ENCODE assay signal across 34 cellular contexts in genomic region chr4:108556166-108556565, GRCh38.
"Had no signal": no experiment of that assay in that cellular context is flagged by ENCODE, and none has a peak within 500 bp of the region (broad histone marks: within the 10 kb centered on the region; RNA-seq: fewer than 3 reads in every experiment).

No MANE protein-coding gene starts in this region.

- H3K4me3 ChIP-seq: adrenal gland, body of pancreas, breast epithelium, PC-9 had no signal

- DNase-seq: activated B cell treated with CpG ODN at 0.5 μM for 24 hours; activated CD4-positive, alpha-beta memory T cell treated with anti-CD3 and anti-CD28 coated beads for 36 hours; activated CD4-positive, alpha-beta T cell treated with anti-CD3 and anti-CD28 coated beads for 4 hours; activated CD4-positive, alpha-beta T cell treated with anti-CD3 and anti-CD28 coated beads, Interleukin-2, amount 50 U/mL, for 1 hour; activated CD4-positive, CD25-positive, alpha-beta regulatory T cell treated with anti-CD3 and anti-CD28 coated beads, Interleukin-2, amount 50 U/mL, for 72 hours; activated CD8-positive, alpha-beta memory T cell treated with anti-CD3 and anti-CD28 coated beads, Interleukin-2, amount 50 U/mL, for 4 hours; activated gamma-delta T cell treated with Interleukin-2 at 50 U/mL for 16 hours; activated naive CD4-positive, alpha-beta T cell treated with anti-CD3 and anti-CD28 coated beads for 36 hours; activated T-cell treated with anti-CD3 and anti-CD28 coated beads for 4 hours; activated T-cell treated with anti-CD3 and anti-CD28 coated beads, Interleukin-2, amount 50 U/mL, for 4 hours; adrenal gland; body of pancreas; NCI-H1092 treated with DMSO at 0.1 percent for 48 hours; NCI-H1417; NCI-H146; NCI-H187; NCI-H2029 treated with DMSO at 0.1 percent for 48 hours; NCI-H2107; NCI-H2171; NCI-H226; NCI-H446 treated with DMSO at 0.1 percent for 48 hours; PC-9; SIG-M5; SW 1271; T-helper 1 cell; T-helper 2 cell; T-helper 9 cell had no signal

- H3K9ac ChIP-seq: KMS-11 had no signal

- H3K27me3 Mint-ChIP-seq: activated B cell treated with CpG ODN at 0.5 μM for 24 hours; activated CD4-positive, alpha-beta memory T cell treated with anti-CD3 and anti-CD28 coated beads for 36 hours had no signal

- H3K27ac Mint-ChIP-seq: activated B cell treated with CpG ODN at 0.5 μM for 24 hours; activated CD4-positive, alpha-beta memory T cell treated with anti-CD3 and anti-CD28 coated beads for 36 hours; activated naive CD4-positive, alpha-beta T cell treated with anti-CD3 and anti-CD28 coated beads for 36 hours; activated naive CD4-positive, alpha-beta T cell treated with anti-CD3 and anti-CD28 coated beads, Interleukin-2, amount 50 U/mL, for 72 hours; activated T-helper 1 cell treated with anti-CD3 and anti-CD28 coated beads, Interleukin-12 subunit alpha, Interleukin-12 subunit beta, Interleukin-2, Interleukin-4 antibody, amounts not matched to agents 30 ng/mL and 10 ng/mL and 1 ng/mL, durations not matched to agents 14 hours and 24 hours and 36 hours had no signal

- H3K27me3 ChIP-seq: adrenal gland, body of pancreas, breast epithelium had no signal

- H3K27ac ChIP-seq: adrenal gland, body of pancreas, breast epithelium, KMS-11, PC-9, RWPE1, VCaP had no signal

- H3K9me3 Mint-ChIP-seq: activated B cell treated with CpG ODN at 0.5 μM for 24 hours; activated CD4-positive, alpha-beta memory T cell treated with anti-CD3 and anti-CD28 coated beads for 36 hours had no signal

- ATAC-seq: activated naive CD4-positive, alpha-beta T cell treated with anti-CD3 and anti-CD28 coated beads, Interleukin-2, amount 50 U/mL, for 72 hours; activated T-cell treated with anti-CD3 and anti-CD28 coated beads, Interleukin-2, amount 50 U/mL, for 4 hours; body of pancreas; Right ventricle myocardium inferior had no signal

- H3K9me3 ChIP-seq: adrenal gland, body of pancreas, breast epithelium had no signal

- H3K4me3 Mint-ChIP-seq: activated B cell treated with CpG ODN at 0.5 μM for 24 hours; activated CD4-positive, alpha-beta memory T cell treated with anti-CD3 and anti-CD28 coated beads for 36 hours; activated naive CD4-positive, alpha-beta T cell treated with anti-CD3 and anti-CD28 coated beads for 36 hours; activated T-cell treated with anti-CD3 and anti-CD28 coated beads, Interleukin-2, amount 50 U/mL, for 4 hours; activated T-helper 1 cell treated with anti-CD3 and anti-CD28 coated beads, Interleukin-12 subunit alpha, Interleukin-12 subunit beta, Interleukin-2, Interleukin-4 antibody, amounts not matched to agents 30 ng/mL and 10 ng/mL and 1 ng/mL, durations not matched to agents 14 hours and 24 hours and 36 hours had no signal

- H3K36me3 Mint-ChIP-seq: activated CD4-positive, alpha-beta memory T cell treated with anti-CD3 and anti-CD28 coated beads for 36 hours had no signal

- H2AFZ ChIP-seq: PC-9 had no signal

- H3K4me2 ChIP-seq: KMS-11, PC-9 had no signal

- H3K4me1 ChIP-seq: body of pancreas, breast epithelium had no signal

- H3K36me3 ChIP-seq: adrenal gland, breast epithelium had no signal
